Comparison of ENCODE assay signal across 20 cellular contexts in the genomic region with DNA sequence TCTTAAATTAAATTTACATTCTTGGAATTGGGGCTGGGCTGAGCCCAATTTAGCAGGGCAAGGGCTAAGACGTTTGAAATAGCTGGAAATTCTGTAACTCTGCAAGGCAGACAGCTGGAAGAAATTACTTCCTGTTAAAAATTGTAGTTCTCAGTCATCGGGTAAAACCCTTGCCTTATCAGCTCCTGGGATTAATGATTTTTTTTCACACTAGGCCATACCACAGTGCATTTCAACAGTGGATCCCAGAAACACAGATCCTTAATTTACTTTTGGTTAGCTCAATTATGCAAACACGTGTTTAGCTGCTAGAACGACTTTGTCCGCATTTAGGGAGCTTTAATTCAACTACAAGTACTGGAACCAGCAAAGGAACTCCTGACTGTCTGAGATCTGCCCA.
DNase-seq lines count a peak whose midpoint lies in the region; ATAC-seq, FAIRE-seq and TF ChIP-seq lines count a peak whose summit lies in the region.
"Had no signal": no experiment of that assay in that cellular context is flagged by ENCODE, and none has a peak within 500 bp of the region (broad histone marks: within the 10 kb centered on the region; RNA-seq: fewer than 3 reads in every experiment).

No MANE protein-coding gene starts in this region.

- no peak for TF ChIP-seq CTCF in K562 (IDR thresholded peaks at IDR 0.05 in 2 of 3, conservative IDR thresholded peaks at IDR 0.05 in 1 of 3; ENCODE audit: insufficient read depth in 2 of 3, low read depth in 1 of 3, low read length in 3 of 3)

- H3K9me3 ChIP-seq in SK-N-MC (ENCODE audit: low read depth, low read length): 0 out of 2 replicates have a peak, but pooled peaks cover 4% of the 10 kb centered on the region
- H3K9me3 ChIP-seq in K562 (replicated peaks; ENCODE audit: control insufficient read depth, insufficient read depth, low read depth, low read length): peaks cover 4% of the 10 kb centered on the region; the same call in 1 of the 2 replicates
- H3K9me3 ChIP-seq: SJSA1 had no signal

- H3K9me1 ChIP-seq in K562 (ENCODE audit: control insufficient read depth, insufficient read depth, low read length): no peaks in the 10 kb centered on the region

- no peak for ATAC-seq in K562
- ATAC-seq in sciatic nerve: peak; percentile 24
- no peak for ATAC-seq in GM21576 (IDR thresholded peaks at IDR 0.05; ENCODE audit: unreplicated experiment)
- ATAC-seq: Panc1 had no signal

- no peaks in the 10 kb centered on the region for H4K20me1 ChIP-seq in K562 (replicated peaks; ENCODE audit: control insufficient read depth, insufficient read depth, low read length)
- H4K20me1 ChIP-seq: BLaER1 had no signal

- peak; percentile 28 for DNase-seq in GM03348 (ENCODE audit: low spot score)
- DNase-seq in SK-N-MC (ENCODE audit: low read depth, low spot score): peak; percentile 57
- no peak for DNase-seq in K562 (ENCODE audit: extremely low read depth in 1 of 4, low spot score in 3 of 4)
- DNase-seq in sciatic nerve (ENCODE audit: low spot score): no peak
- no peak for DNase-seq in SW 1271 (lab: John Stamatoyannopoulos, UW)
- no peak for DNase-seq in ecto neural progenitor cell (ENCODE audit: low spot score)
- DNase-seq: CD4-positive, alpha-beta memory T cell; DMS153; GDM1; NCI-H1048; NCI-H1436; NCI-H2029; NCI-H345 had no signal

- H3K27ac ChIP-seq in SK-N-MC: peak overlapping the region; percentile 93
- no peak overlapping the region for H3K27ac ChIP-seq in K562 (ENCODE audit: extremely low read depth, low read depth, low read length)
- H3K27ac ChIP-seq: BLaER1, HL-60, SJSA1 had no signal

- H3K4me2 ChIP-seq in K562 (ENCODE audit: insufficient read depth, low read length): no peak overlapping the region
- H3K4me2 ChIP-seq: BLaER1 had no signal

- no peaks in the 10 kb centered on the region for H3K4me1 ChIP-seq in K562 (replicated peaks in 1 of 2; ENCODE audit: control insufficient read depth in 2 of 2, insufficient read depth in 2 of 2, low read length in 2 of 2)
- H3K4me1 ChIP-seq: BLaER1, SJSA1 had no signal

- H3K27me3 ChIP-seq in K562 (ENCODE audit: control insufficient read depth in 2 of 2, insufficient read depth in 2 of 2, low read length in 2 of 2): no peaks in the 10 kb centered on the region; a peak in 2 of 5 replicates
- H3K27me3 ChIP-seq: BLaER1 had no signal

- in situ Hi-C loops in K562 (cut with MboI): no loop called here

- no peak for TF ChIP-seq POLR2A in K562 (conservative IDR thresholded peaks at IDR 0.05)

- intact Hi-C loops in K562 (cut with micrococcal nuclease): no loop called here
- intact Hi-C loops in sciatic nerve (cut with DNase I): no loop called here

- FAIRE-seq in K562 (lab: Jason Lieb, UNC): no peak
- FAIRE-seq: A204.1, H1 had no signal

- BruUV-seq in K562 (replicated peaks; lab: Mats Ljungman, UMichigan): no TSS peak

- H3K4me3 ChIP-seq in SK-N-MC (peak overlapping the region; percentile 63), K562 (no peak overlapping the region)
- H3K4me3 ChIP-seq: BLaER1, SJSA1 had no signal

- no peak for TF ChIP-seq EP300 in K562 (IDR thresholded peaks at IDR 0.05; ENCODE audit: low read length)

- peak overlapping the region; percentile 58 for H3K9ac ChIP-seq in SK-N-MC (ENCODE audit: insufficient read length)
- no peak overlapping the region for H3K9ac ChIP-seq in K562 (ENCODE audit: insufficient read depth in 1 of 2, low read depth in 2 of 2, low read length in 2 of 2)
- H3K9ac ChIP-seq: BLaER1 had no signal

- no peak overlapping the region for H2AFZ ChIP-seq in K562 (ENCODE audit: low read depth, low read length)

- H3K79me2 ChIP-seq in K562 (ENCODE audit: control insufficient read depth, insufficient read depth, low read length): no peaks in the 10 kb centered on the region

- no peak for TF ChIP-seq RAD21 in K562 (CRISPR knock-in tag; conservative IDR thresholded peaks at IDR 0.05 in 1 of 2, IDR thresholded peaks at IDR 0.05 in 1 of 2)

- WGBS in K562 (ENCODE audit: insufficient coverage, low coverage, missing lambda C conversion rate): 0% methylated on average over 5 of the region's 5 CpGs

- POLR2A ChIA-PET in K562 (lab: Yijun Ruan, JAX): interaction anchor here (0.6 to 1.0 kb wide), 5 partner anchors 9 to 257 kb away, joined by 3 to 6 read pairs (median 3); no protein-coding TSS in a partner anchor

- H3K36me3 ChIP-seq in SK-N-MC (ENCODE audit: insufficient read depth, low read length) (no peaks in the 10 kb centered on the region), K562 (ENCODE audit: control insufficient read depth, insufficient read depth, low read length) (no peaks in the 10 kb centered on the region)
- H3K36me3 ChIP-seq: SJSA1 had no signal

- CTCF ChIA-PET in K562 (lab: Yijun Ruan, JAX; ENCODE audit: low intra/inter-chr PET ratio): no interaction called here

TF ChIP-seq in K562, 482 proteins besides CTCF, POLR2A, EP300 and RAD21:
- TF ChIP-seq ZBTB17 (CRISPR knock-in tag; IDR thresholded peaks at IDR 0.05) (0 out of 2 replicates have a peak, but pooled peaks have one; percentile 28), ZNF384 (IDR thresholded peaks at IDR 0.05; ENCODE audit: low read depth, low read length) (no peak), SAP30 (IDR thresholded peaks at IDR 0.05; ENCODE audit: borderline replicate concordance, insufficient read depth, low read depth, low read length, poor library complexity, severe bottlenecking) (no peak)
TF ChIP-seq in K562: peak in this region for 1.

Comparison
In these comparisons a context has a peak if more than half of its experiments do, and no peak if none do; other contexts are left out.
1. DNase-seq: peak in GM03348 (single experiment) and SK-N-MC (single experiment); none in K562 (0 of 4), sciatic nerve (single experiment), SW 1271 (0 of 2) and ecto neural progenitor cell (single experiment).